Comparison of ENCODE assay signal across 1 cellular context in genomic region chr1:191969287-191969686, GRCh38.
TF ChIP-seq lines count a peak whose summit lies in the region.

No MANE protein-coding gene starts in this region.

TF ChIP-seq in K562, 482 proteins besides CTCF, POLR2A, EP300 and RAD21 (continued from another document):
- TF ChIP-seq ZFP91 (CRISPR knock-in tag; IDR thresholded peaks at IDR 0.05) (no peak), ZBTB2 (IDR thresholded peaks at IDR 0.05) (no peak)
TF ChIP-seq in K562: peak in this region for 0.
